Comparison of ENCODE assay signal across 11 cellular contexts in the genomic region with DNA sequence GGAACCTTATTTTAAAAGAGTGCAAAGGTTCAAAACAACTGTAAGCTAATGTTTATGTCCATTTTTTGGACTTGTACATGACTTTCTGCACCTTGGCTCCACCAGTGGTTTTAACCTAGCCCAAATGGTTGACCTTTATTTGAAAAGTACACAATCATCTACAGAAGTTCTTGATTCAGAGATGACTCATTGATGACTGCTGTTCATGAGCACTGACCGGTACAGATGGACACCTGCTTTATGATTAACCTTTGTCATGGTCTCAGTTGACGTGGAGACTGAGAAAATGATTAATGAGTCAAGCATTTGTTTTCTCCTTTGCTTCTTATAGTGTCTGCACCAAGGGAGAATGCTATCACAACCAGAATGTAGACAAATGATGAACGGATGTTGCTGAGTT. TPM values are rescaled to one million over a fixed set of nuclear protein-coding genes. Genes with fewer than 3 reads are reported as not detected.
DNase-seq lines count a peak whose midpoint lies in the region; ATAC-seq, FAIRE-seq and TF ChIP-seq lines count a peak whose summit lies in the region.
"Had no signal": no experiment of that assay in that cellular context is flagged by ENCODE, and none has a peak within 500 bp of the region (broad histone marks: within the 10 kb centered on the region; RNA-seq: fewer than 3 reads in every experiment).

No MANE protein-coding gene starts in this region.

- no peak overlapping the region for H2BK120ac ChIP-seq in mesendoderm (ENCODE audit: low read depth, low read length)

- no peak overlapping the region for H4K5ac ChIP-seq in mesendoderm (ENCODE audit: low read length)

- H3K4me1 ChIP-seq in K562 (replicated peaks in 1 of 2; ENCODE audit: control insufficient read depth in 2 of 2, insufficient read depth in 2 of 2, low read length in 2 of 2): no peaks in the 10 kb centered on the region
- no peaks in the 10 kb centered on the region for H3K4me1 ChIP-seq in A673 (ENCODE audit: insufficient read depth, low read length, poor library complexity, severe bottlenecking)
- no peaks in the 10 kb centered on the region for H3K4me1 ChIP-seq in mesendoderm (ENCODE audit: control insufficient read depth, low read depth, low read length)
- H3K4me1 ChIP-seq in spleen: no peaks in the 10 kb centered on the region

- H3K4me2 ChIP-seq in K562 (ENCODE audit: insufficient read depth, low read length) (no peak overlapping the region), mesendoderm (ENCODE audit: low read length) (no peak overlapping the region)

- no peak overlapping the region for H2BK15ac ChIP-seq in mesendoderm (replicated peaks; ENCODE audit: low read depth)

- peak; percentile 51 for FAIRE-seq in K562 (lab: Jason Lieb, UNC)

- no peak for TF ChIP-seq RAD21 in K562 (CRISPR knock-in tag; conservative IDR thresholded peaks at IDR 0.05 in 1 of 2, IDR thresholded peaks at IDR 0.05 in 1 of 2)

- H3K79me2 ChIP-seq in K562 (ENCODE audit: control insufficient read depth, insufficient read depth, low read length): no peaks in the 10 kb centered on the region
- H3K79me2 ChIP-seq in mesendoderm (ENCODE audit: control insufficient read depth, insufficient read depth, low read length): no peaks in the 10 kb centered on the region

- in situ Hi-C loops in K562 (cut with MboI): no loop called here

- no peak overlapping the region for H2BK5ac ChIP-seq in mesendoderm (ENCODE audit: low read length)

- CTCF ChIA-PET in K562 (lab: Yijun Ruan, JAX; ENCODE audit: low intra/inter-chr PET ratio) (no interaction called here), A673 (lab: Charles Lee) (no interaction called here)

- H3K36me3 ChIP-seq in K562 (ENCODE audit: control insufficient read depth, insufficient read depth, low read length): no peaks in the 10 kb centered on the region
- H3K36me3 ChIP-seq in A673 (ENCODE audit: insufficient read depth, low read length, poor library complexity, severe bottlenecking): no peaks in the 10 kb centered on the region
- H3K36me3 ChIP-seq in mesendoderm (ENCODE audit: control insufficient read depth, insufficient read depth, low read length): no peaks in the 10 kb centered on the region
- H3K36me3 ChIP-seq in spleen: no peaks in the 10 kb centered on the region

- intact Hi-C loops in K562 (cut with micrococcal nuclease) (no loop called here), A673 (cut with micrococcal nuclease; ENCODE audit: unreplicated experiment) (no loop called here), spleen (cut with DNase I; ENCODE audit: low total_unique reads) (no loop called here)

- no peak overlapping the region for H3K9ac ChIP-seq in K562 (ENCODE audit: insufficient read depth in 1 of 2, low read depth in 2 of 2, low read length in 2 of 2)
- no peak overlapping the region for H3K9ac ChIP-seq in mesendoderm (ENCODE audit: low read length)

- TF ChIP-seq POLR2A in K562 (conservative IDR thresholded peaks at IDR 0.05) (no peak), spleen (IDR thresholded peaks at IDR 0.05) (no peak)

- ATAC-seq in GM21381 (IDR thresholded peaks at IDR 0.05; ENCODE audit: unreplicated experiment) (peak; percentile 90), HG03196 (IDR thresholded peaks at IDR 0.05; ENCODE audit: unreplicated experiment) (peak; percentile 88), K562 (no peak)

- no peak overlapping the region for H3K23ac ChIP-seq in mesendoderm (ENCODE audit: low read length)

- no peak overlapping the region for H3K4me3 ChIP-seq in K562
- H3K4me3 ChIP-seq in A673 (ENCODE audit: low read depth, low read length, poor library complexity, severe bottlenecking): no peak overlapping the region
- H3K4me3 ChIP-seq in mesendoderm (ENCODE audit: low read length): no peak overlapping the region
- H3K4me3 ChIP-seq in spleen: no peak overlapping the region

- 0% methylated on average over 3 of the region's 3 CpGs for WGBS in K562 (ENCODE audit: insufficient coverage, low coverage, missing lambda C conversion rate)
- no CpG with 5 or more reads among the region's 3 CpGs for whole genome bisulfite sequencing in mesendoderm (ENCODE audit: extremely low coverage, insufficient coverage, low lambda C conversion rate)
- 73 to 89% (median 81%) methylated on average over 3 of the region's 3 CpGs for WGBS in spleen, 5 donors

- H3K56ac ChIP-seq in mesendoderm (ENCODE audit: low read length): no peak overlapping the region

- TF ChIP-seq CTCF in K562 (IDR thresholded peaks at IDR 0.05 in 2 of 3, conservative IDR thresholded peaks at IDR 0.05 in 1 of 3; ENCODE audit: insufficient read depth in 2 of 3, low read depth in 1 of 3, low read length in 3 of 3) (no peak), A673 (conservative IDR thresholded peaks at IDR 0.05; ENCODE audit: low read depth, low read length) (no peak), spleen (IDR thresholded peaks at IDR 0.05 in 8 of 11, conservative IDR thresholded peaks at IDR 0.05 in 3 of 11) (no peak)

- no peak overlapping the region for H2AFZ ChIP-seq in K562 (ENCODE audit: low read depth, low read length)

- no peaks in the 10 kb centered on the region for H3K9me1 ChIP-seq in K562 (ENCODE audit: control insufficient read depth, insufficient read depth, low read length)

- no peak for TF ChIP-seq EP300 in K562 (IDR thresholded peaks at IDR 0.05; ENCODE audit: low read length)

- BruUV-seq in K562 (replicated peaks; lab: Mats Ljungman, UMichigan) (no TSS peak), A673 (replicated peaks; lab: Mats Ljungman, UMichigan) (no TSS peak)

- H3K79me1 ChIP-seq in mesendoderm (ENCODE audit: low read length): no peaks in the 10 kb centered on the region

- no peak overlapping the region for H3K18ac ChIP-seq in mesendoderm (ENCODE audit: low read length)

- POLR2A ChIA-PET in K562 (lab: Yijun Ruan, JAX) (interaction anchor here (0.8 kb wide), 1 partner anchor 15 kb away, joined by 3 read pairs; no protein-coding TSS in a partner anchor), A673 (lab: Charles Lee; ENCODE audit: low non-redundant PET) (no interaction called here)

- H3K4ac ChIP-seq in mesendoderm (ENCODE audit: low read depth, low read length): no peak overlapping the region

- H4K8ac ChIP-seq in mesendoderm (ENCODE audit: low read depth, low read length): no peak overlapping the region

- H3K27me3 ChIP-seq in K562 (ENCODE audit: control insufficient read depth in 2 of 2, insufficient read depth in 2 of 2, low read length in 2 of 2) (peaks cover 9 to 15% of the 10 kb centered on the region in 2 experiments; a peak in 3 of 5 replicates), A673 (replicated peaks; ENCODE audit: insufficient read depth, low read depth, low read length, poor library complexity) (peaks cover 61% of the 10 kb centered on the region), mesendoderm (ENCODE audit: insufficient read depth, low read length, poor library complexity) (no peaks in the 10 kb centered on the region), spleen (replicated peaks in 1 of 7) (peaks cover 0 to 12% (median 0%) of the 10 kb centered on the region in 7 donors)

- no peak overlapping the region for H2AK5ac ChIP-seq in mesendoderm (ENCODE audit: low read length)

- H4K20me1 ChIP-seq in K562 (replicated peaks; ENCODE audit: control insufficient read depth, insufficient read depth, low read length): peaks cover 3% of the 10 kb centered on the region; the same call in 1 of the 2 replicates

- H3K9me3 ChIP-seq in K562 (replicated peaks; ENCODE audit: control insufficient read depth, insufficient read depth, low read depth, low read length): no peaks in the 10 kb centered on the region; the same call in 1 of the 2 replicates
- no peaks in the 10 kb centered on the region for H3K9me3 ChIP-seq in A673 (ENCODE audit: low read depth, low read length, poor library complexity, severe bottlenecking)
- no peaks in the 10 kb centered on the region for H3K9me3 ChIP-seq in spleen

- DNase-seq in Daoy (ENCODE audit: low read depth) (peak; percentile 6), K562 (ENCODE audit: extremely low read depth in 1 of 4, low spot score in 3 of 4) (no peak), NCI-H345 treated with DMSO at 0.1 percent for 48 hours (lab: John Stamatoyannopoulos, UW; ENCODE audit: unreplicated experiment) (no peak), A673 (ENCODE audit: low spot score) (no peak), mesendoderm (no peak), spleen (no peak)
- DNase-seq: activated naive CD4-positive, alpha-beta T cell treated with anti-CD3 and anti-CD28 coated beads, Interleukin-2, amount 10 ng/mL, durations not matched to agents 7 days and 5 days; NCI-H1930 had no signal

- H3K27ac ChIP-seq in K562 (ENCODE audit: extremely low read depth, low read depth, low read length) (no peak overlapping the region), A673 (ENCODE audit: low read depth, low read length, poor library complexity, severe bottlenecking) (no peak overlapping the region), mesendoderm (ENCODE audit: low read depth, low read length) (no peak overlapping the region), spleen (no peak overlapping the region)
- H3K27ac ChIP-seq: C4-2B had no signal

RNA-seq across cellular contexts. Expression of gene PTER, which starts 55.7 kb away (rescaled TPM):
- total RNA-seq in Daoy (2014; rRNA removed; shearing (Covaris generic)): 7.2 and 7.4 TPM in 2 replicates
- 14.6 and 21.7 TPM in 2 replicates for total RNA-seq in K562 (2011; cell fraction: chromatin; rRNA removed; ENCODE audit: low replicate concordance)
- 8.0 and 12.0 TPM in 2 replicates for total RNA-seq in K562 (2011; cell fraction: nucleolus; rRNA removed)
- 11.3 and 12.1 TPM in 2 replicates for total RNA-seq in K562 (2011; cell fraction: nucleoplasm; rRNA removed)
- total RNA-seq in K562 (2014; rRNA removed) (17.9 and 20.2 TPM in 2 replicates), K562 (2014; rRNA removed; fragmentation: Illumina TruSeq; extraction: Trizol) (31.2 and 37.3 TPM in 2 replicates), K562 (2015; rRNA removed; fragmentation: Illumina TruSeq; extraction: Trizol) (29.4 and 31.9 TPM in 2 replicates), K562 (2021) (19.5 and 20.1 TPM in 2 replicates), A673 (2021) (1.4 and 2.3 TPM in 2 replicates), spleen (10 to 100 TPM; 17.5 to 29.3 (median 19.6) TPM)
- polyA plus RNA-seq in K562 (2011; rRNA removed) (23.4 and 27.5 TPM in 2 replicates), K562 (2014; fragmentation: Illumina TruSeq; extraction: Trizol) (24.5 and 28.6 TPM in 2 replicates), K562 (2014; fragmentation: Nextera tagmentation; extraction: Ambion mirVana) (10 to 100 TPM; 32.9 to 42.1 TPM), K562 (2014; rRNA removed) (15.5 and 18.2 TPM in 2 replicates), spleen (1 to 10 TPM; 5.2 to 6.0 (median 5.8) TPM)
- 8.3 and 12.3 TPM in 2 replicates for polyA plus RNA-seq in K562 (2011; cell fraction: cytosol; rRNA removed)
- polyA plus RNA-seq in K562 (2011; cell fraction: nucleus; rRNA removed): 8.9 and 12.7 TPM in 2 replicates
- 16.7 and 22.3 TPM in 2 replicates for polyA plus RNA-seq in K562 (2012)
- 42.9 and 43.4 TPM in 2 replicates for polyA minus RNA-seq in K562 (2011; rRNA and poly(A)+ RNA removed)
- 12.3 and 13.6 TPM in 2 replicates for polyA minus RNA-seq in K562 (2011; cell fraction: cytosol; rRNA and poly(A)+ RNA removed)
- polyA minus RNA-seq in K562 (2011; cell fraction: nucleus; rRNA and poly(A)+ RNA removed): 10.6 and 22.3 TPM in 2 replicates
- 7.8 TPM for polyA plus RNA-seq in mesendoderm (2013, experiment 1 of 2)
- 7.4 TPM for polyA plus RNA-seq in mesendoderm (2013, experiment 2 of 2)
